Comparison of ENCODE assay signal across 8 cellular contexts in the genomic region with DNA sequence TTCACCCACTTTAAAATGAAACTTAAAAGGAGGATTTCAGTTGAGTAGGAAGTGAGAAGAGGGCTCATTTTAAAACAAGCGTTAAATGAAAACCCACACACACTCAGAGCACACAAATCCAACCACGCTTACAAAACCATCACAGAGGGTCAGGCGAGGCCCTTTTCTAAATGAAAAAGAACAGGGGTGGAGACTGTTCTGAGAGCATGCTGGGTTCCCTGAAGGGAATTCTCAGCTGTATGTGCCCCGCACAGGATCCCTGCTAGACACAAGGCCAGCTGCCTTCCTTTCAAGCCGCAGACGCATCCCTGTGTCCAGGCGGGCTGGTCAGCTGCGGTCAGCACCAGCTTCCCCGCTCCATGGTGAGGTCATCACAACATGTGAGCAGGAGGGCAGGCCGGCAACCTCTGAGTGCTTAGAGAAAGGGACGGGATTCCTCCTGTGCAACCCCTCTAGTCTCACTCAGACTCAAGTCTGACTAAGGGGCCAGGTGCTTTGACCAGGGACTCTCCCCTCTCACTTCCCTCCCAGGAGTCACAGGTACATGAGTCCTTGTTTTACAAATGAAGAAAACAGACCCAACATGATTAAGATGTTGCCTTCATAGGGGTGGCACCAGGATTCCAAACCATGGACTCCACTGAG.
DNase-seq lines count a peak whose midpoint lies in the region; ATAC-seq lines count a peak whose summit lies in the region.

No MANE protein-coding gene starts in this region.

- no peak overlapping the region for H3K4me3 Mint-ChIP-seq in natural killer cell treated with Interleukin-12 subunit alpha and Interleukin-12 subunit beta and Interleukin-15 and Interleukin-18, amount 100 ng/mL, for 72 hours

- peak overlapping the region; percentile 39 for H3K27ac ChIP-seq in caudate nucleus (ENCODE audit: low read depth, low read length)

- no peak overlapping the region for H3K27ac Mint-ChIP-seq in natural killer cell treated with Interleukin-12 subunit alpha and Interleukin-12 subunit beta and Interleukin-15 and Interleukin-18, amount 100 ng/mL, for 72 hours

- no peaks in the 10 kb centered on the region for H3K9me3 Mint-ChIP-seq in natural killer cell treated with Interleukin-12 subunit alpha and Interleukin-12 subunit beta and Interleukin-15 and Interleukin-18, amount 100 ng/mL, for 72 hours

- peaks cover 4 to 30% of the 10 kb centered on the region in 2 donors for H3K27me3 Mint-ChIP-seq in natural killer cell treated with Interleukin-12 subunit alpha and Interleukin-12 subunit beta and Interleukin-15 and Interleukin-18, amount 100 ng/mL, for 72 hours

- H3K4me1 Mint-ChIP-seq in natural killer cell treated with Interleukin-12 subunit alpha and Interleukin-12 subunit beta and Interleukin-15 and Interleukin-18, amount 100 ng/mL, for 72 hours (ENCODE audit: low read depth in 2 of 2) = peaks cover 3 to 8% of the 10 kb centered on the region in 2 donors

- peak; percentile 98 for DNase-seq in A172 (ENCODE audit: low spot score)
- peak in 3 of 61 donors; percentile 41 to 56 (median 42) for DNase-seq in caudate nucleus (lab: John Stamatoyannopoulos, UW)
- DNase-seq in middle frontal gyrus (ENCODE audit: extremely low spot score, low spot score) = peak; percentile 51
- no peak for DNase-seq in COR-L47 (lab: John Stamatoyannopoulos, UW)
- no peak for DNase-seq in activated T-cell treated with anti-CD3 and anti-CD28 coated beads, Interleukin-2, amount 50 U/mL, for 48 hours
- DNase-seq in natural killer cell treated with Interleukin-12 subunit alpha and Interleukin-12 subunit beta and Interleukin-15 and Interleukin-18, amount 100 ng/mL, for 72 hours (ENCODE audit: low spot score) = no peak
- DNase-seq in HPDE6-E6E7 (ENCODE audit: extremely low spot score) = no peak

- no peaks in the 10 kb centered on the region for H3K36me3 Mint-ChIP-seq in natural killer cell treated with Interleukin-12 subunit alpha and Interleukin-12 subunit beta and Interleukin-15 and Interleukin-18, amount 100 ng/mL, for 72 hours

- peak; percentile 36 for ATAC-seq in HG02759 (IDR thresholded peaks at IDR 0.05; ENCODE audit: unreplicated experiment)
- ATAC-seq in natural killer cell treated with Interleukin-12 subunit alpha and Interleukin-12 subunit beta and Interleukin-15 and Interleukin-18, amount 100 ng/mL, for 72 hours = no peak

Comparison
In these comparisons a context has a peak if more than half of its experiments do, and no peak if none do; other contexts are left out.
1. DNase-seq: peak in A172 (single experiment) and middle frontal gyrus (single experiment); none in COR-L47 (single experiment), activated T-cell treated with anti-CD3 and anti-CD28 coated beads, Interleukin-2, amount 50 U/mL, for 48 hours (0 of 2), natural killer cell treated with Interleukin-12 subunit alpha and Interleukin-12 subunit beta and Interleukin-15 and Interleukin-18, amount 100 ng/mL, for 72 hours (single experiment) and HPDE6-E6E7 (single experiment).